ENCODE assay signal across 16 cellular contexts in the genomic region with DNA sequence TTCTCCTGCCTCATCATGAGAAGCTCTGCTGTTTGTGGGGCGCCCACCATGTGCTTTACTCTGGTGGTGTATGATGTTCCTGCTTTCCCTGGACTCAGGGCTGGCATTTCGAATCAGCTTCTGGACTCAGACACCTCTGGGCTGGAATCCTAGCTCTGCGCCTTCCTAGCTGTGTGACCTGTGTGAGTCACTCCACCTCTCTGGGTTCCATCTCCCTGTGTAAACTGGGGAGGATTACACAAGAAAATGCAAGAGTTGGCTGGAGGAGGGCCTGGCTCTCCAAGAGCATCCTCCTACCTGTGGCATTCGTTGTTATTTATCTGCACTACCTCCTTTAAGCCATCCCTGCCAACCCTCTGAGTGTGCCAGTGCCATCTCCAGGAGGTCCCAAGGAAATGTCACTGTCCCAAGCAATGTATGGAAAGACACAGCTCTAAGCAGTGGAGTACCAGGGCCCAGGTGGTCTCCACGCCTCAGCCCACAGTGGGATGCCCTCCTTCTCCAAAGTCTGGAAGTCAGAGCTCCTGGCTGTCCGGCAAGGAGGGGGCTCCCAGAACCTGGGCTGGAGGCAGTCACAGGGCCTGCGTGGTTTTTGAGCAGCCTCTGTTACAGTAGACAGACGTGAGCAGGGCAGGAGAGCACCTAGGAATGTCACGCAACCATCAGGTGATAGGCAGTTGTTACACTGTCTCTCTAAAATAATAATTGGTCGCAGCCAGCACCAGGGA. TPM values are rescaled to one million over a fixed set of nuclear protein-coding genes. Genes with fewer than 3 reads are reported as not detected.
DNase-seq lines count a peak whose midpoint lies in the region; TF ChIP-seq lines count a peak whose summit lies in the region.
"Had no signal": no experiment of that assay in that cellular context is flagged by ENCODE, and none has a peak within 500 bp of the region (broad histone marks: within the 10 kb centered on the region; RNA-seq: fewer than 3 reads in every experiment).

No MANE protein-coding gene starts in this region.

- no peaks in the 10 kb centered on the region for H3K36me3 Mint-ChIP-seq in dendritic cell treated with granulocyte-macrophage colony-stimulating factor and Interleukin-4, amounts not matched to agents 40 ng/mL and 50 ng/mL, for 4 days (ENCODE audit: low read depth)

- no peak overlapping the region for H3K4me3 Mint-ChIP-seq in dendritic cell treated with granulocyte-macrophage colony-stimulating factor and Interleukin-4, amounts not matched to agents 40 ng/mL and 50 ng/mL, for 4 days

- H3K4me1 ChIP-seq in neutrophil (ENCODE audit: control insufficient read depth in 1 of 2, insufficient read depth in 1 of 2, low read depth in 1 of 2, low read length in 1 of 2), result peaks cover 87 to 96% of the 10 kb centered on the region in 2 experiments

- H3K27me3 ChIP-seq in neutrophil, result no peaks in the 10 kb centered on the region
- H3K27me3 ChIP-seq: ascending aorta, colonic mucosa had no signal

- H3K27ac ChIP-seq in neutrophil, result peak overlapping the region; percentile 97

- TF ChIP-seq CTCF in neutrophil (IDR thresholded peaks at IDR 0.05), result no peak

- H3K4me1 Mint-ChIP-seq in dendritic cell treated with granulocyte-macrophage colony-stimulating factor and Interleukin-4, amounts not matched to agents 40 ng/mL and 50 ng/mL, for 4 days (ENCODE audit: low read depth), result peaks cover 89% of the 10 kb centered on the region

- no peak overlapping the region for H3K4me3 ChIP-seq in neutrophil (ENCODE audit: low read depth in 1 of 2, low read length in 1 of 2)
- H3K4me3 ChIP-seq: colonic mucosa had no signal

- peak overlapping the region; percentile 73 for H3K27ac Mint-ChIP-seq in dendritic cell treated with granulocyte-macrophage colony-stimulating factor and Interleukin-4, amounts not matched to agents 40 ng/mL and 50 ng/mL, for 4 days
- H3K27ac Mint-ChIP-seq: B cell had no signal

- H3K9me3 ChIP-seq in neutrophil, result no peaks in the 10 kb centered on the region
- H3K9me3 ChIP-seq: ascending aorta, colonic mucosa had no signal

- DNase-seq in HT-29 (ENCODE audit: low spot score) (peak; percentile 22), middle frontal gyrus (ENCODE audit: extremely low spot score, low spot score) (no peak), medulla oblongata (ENCODE audit: extremely low spot score) (no peak), NCI-H2171 treated with DMSO at 0.1 percent for 48 hours (lab: John Stamatoyannopoulos, UW) (no peak)
- DNase-seq: activated effector memory CD4-positive, alpha-beta T cell treated with Interleukin-2 at 50 U/mL for 16 hours; glutamatergic neuron; H7; NCI-H82; substantia nigra had no signal

- intact Hi-C loops in dendritic cell treated with granulocyte-macrophage colony-stimulating factor and Interleukin-4, amounts not matched to agents 40 ng/mL and 50 ng/mL, for 4 days (cut with micrococcal nuclease), result no loop called here

- H3K9me3 Mint-ChIP-seq in dendritic cell treated with granulocyte-macrophage colony-stimulating factor and Interleukin-4, amounts not matched to agents 40 ng/mL and 50 ng/mL, for 4 days, result no peaks in the 10 kb centered on the region

- H3K36me3 ChIP-seq in neutrophil, result no peaks in the 10 kb centered on the region
- H3K36me3 ChIP-seq: ascending aorta, colonic mucosa had no signal

- H3K27me3 Mint-ChIP-seq in dendritic cell treated with granulocyte-macrophage colony-stimulating factor and Interleukin-4, amounts not matched to agents 40 ng/mL and 50 ng/mL, for 4 days, result no peaks in the 10 kb centered on the region

RNA-seq across cellular contexts. Expression of a gene that starts 7.3 kb away (rescaled TPM):
- total RNA-seq in HT-29 (2014; rRNA removed; shearing (Covaris generic)), result 145 and 168 TPM in 2 replicates

RNA-seq across cellular contexts. Expression of a gene that starts 21.5 kb away (rescaled TPM):
- 3.9 and 6.2 TPM in 2 replicates for total RNA-seq in HT-29 (2014; rRNA removed; shearing (Covaris generic))
- total RNA-seq: ascending aorta, B cell, mononuclear cell had no signal

RNA-seq across cellular contexts. Expression of a gene that starts 32.0 kb away (rescaled TPM):
- not detected in 2 replicates for total RNA-seq in HT-29 (2014; rRNA removed; shearing (Covaris generic))
- total RNA-seq: ascending aorta, B cell, colonic mucosa, H7, mononuclear cell, right cardiac atrium had no signal

RNA-seq across cellular contexts. Expression of a gene that starts 58.7 kb away (rescaled TPM):
- 40.0 and 51.0 TPM in 2 replicates for total RNA-seq in HT-29 (2014; rRNA removed; shearing (Covaris generic))
